8 cellular contexts compared by ENCODE assay signal in genomic region chr22:41831828-41832552, GRCh38. TPM values are rescaled to one million over a fixed set of nuclear protein-coding genes. Genes with fewer than 3 reads are reported as not detected.
DNase-seq lines count a peak whose midpoint lies in the region; TF ChIP-seq lines count a peak whose summit lies in the region.

No MANE protein-coding gene starts in this region.

- CTCF ChIA-PET in AG04449 (lab: Yijun Ruan, JAX): interaction anchor here (0.6 to 4.4 kb wide), 7 partner anchors 10 to 135 kb away, joined by 3 to 20 read pairs (median 3); no protein-coding TSS in a partner anchor

- H2BK15ac ChIP-seq in H9 (ENCODE audit: low read depth, low read length): no peak overlapping the region

- POLR2A ChIA-PET in AG04449 (lab: Yijun Ruan, JAX): interaction anchor here (0.8 to 1.6 kb wide), 4 partner anchors 10 to 31 kb away, joined by 4 to 5 read pairs (median 5); partner anchors contain the start of gene CCDC134

- peak overlapping the region; percentile 93 for H3K14ac ChIP-seq in H9 (ENCODE audit: insufficient read depth, low read length)

- H3K9ac ChIP-seq in H9 (ENCODE audit: extremely low read depth, insufficient read length, low read length) (peak overlapping the region; percentile 75), stomach smooth muscle (ENCODE audit: low read length in 2 of 2) (peak overlapping the region; percentile 65 to 86)

- H3K27ac ChIP-seq in H9 (ENCODE audit: insufficient read length, low read depth, low read length): peak overlapping the region; percentile 99
- peak overlapping the region; percentile 88 for H3K27ac ChIP-seq in stomach smooth muscle (ENCODE audit: low read length)

- H3K18ac ChIP-seq in H9 (ENCODE audit: insufficient read length, low read depth, low read length): peak overlapping the region; percentile 95

- H3K27ac Mint-ChIP-seq in H9 (peak overlapping the region; percentile 99 to 100 (median 100)), immature natural killer cell (peak overlapping the region; percentile 98 to 100 (median 99))
- peak overlapping the region; percentile 98 for H3K27ac Mint-ChIP-seq in activated T-helper 1 cell treated with anti-CD3 and anti-CD28 coated beads, Interleukin-12 subunit alpha, Interleukin-12 subunit beta, Interleukin-2, Interleukin-4 antibody, amounts not matched to agents 30 ng/mL and 10 ng/mL and 1 ng/mL, durations not matched to agents 14 hours and 24 hours and 36 hours

- no CpG with 5 or more reads among the region's 17 CpGs for WGBS in H9 (ENCODE audit: extremely low coverage, insufficient read length, low lambda C conversion rate)

- H3K56ac ChIP-seq in H9 (ENCODE audit: insufficient read length, low read depth, low read length): no peak overlapping the region

- no peaks in the 10 kb centered on the region for H3K79me1 ChIP-seq in H9 (ENCODE audit: insufficient read depth, low read depth, low read length, poor library complexity, severe bottlenecking)

- peak overlapping the region; percentile 72; the same call in 1 of the 2 replicates for H3K4ac ChIP-seq in H9 (ENCODE audit: low read depth, low read length)

- H3K4me1 ChIP-seq in H9 (ENCODE audit: insufficient read depth, low read length) (peaks cover 3% of the 10 kb centered on the region; the same call in 1 of the 2 replicates), stomach smooth muscle (ENCODE audit: control insufficient read depth, insufficient read depth, low read length) (peaks cover 21% of the 10 kb centered on the region)

- no peaks in the 10 kb centered on the region for H3K9me3 ChIP-seq in H9 (ENCODE audit: control insufficient read depth, low read depth, low read length)
- no peaks in the 10 kb centered on the region for H3K9me3 ChIP-seq in stomach smooth muscle (ENCODE audit: control insufficient read depth in 2 of 2, low read length in 2 of 2)

- peaks cover 41 to 45% of the 10 kb centered on the region in 2 experiments for H3K4me1 Mint-ChIP-seq in H9
- H3K4me1 Mint-ChIP-seq in activated T-helper 1 cell treated with anti-CD3 and anti-CD28 coated beads, Interleukin-12 subunit alpha, Interleukin-12 subunit beta, Interleukin-2, Interleukin-4 antibody, amounts not matched to agents 30 ng/mL and 10 ng/mL and 1 ng/mL, durations not matched to agents 14 hours and 24 hours and 36 hours (ENCODE audit: low read depth): peaks cover 56% of the 10 kb centered on the region
- peaks cover 43 to 44% of the 10 kb centered on the region in 2 donors for H3K4me1 Mint-ChIP-seq in immature natural killer cell

- no peaks in the 10 kb centered on the region for H3K27me3 ChIP-seq in H9 (ENCODE audit: insufficient read depth, low read length)
- no peaks in the 10 kb centered on the region for H3K27me3 ChIP-seq in stomach smooth muscle (ENCODE audit: control insufficient read depth in 1 of 2, insufficient read depth in 2 of 2, low read length in 2 of 2)

- peaks cover 11% of the 10 kb centered on the region for H3K23me2 ChIP-seq in H9 (ENCODE audit: insufficient read length, low read depth, low read length, poor library complexity, severe bottlenecking)

- H3K4me3 Mint-ChIP-seq in H9 (peak overlapping the region; percentile 88 to 97), immature natural killer cell (peak overlapping the region; percentile 95 to 96 (median 96))
- H3K4me3 Mint-ChIP-seq in activated T-helper 1 cell treated with anti-CD3 and anti-CD28 coated beads, Interleukin-12 subunit alpha, Interleukin-12 subunit beta, Interleukin-2, Interleukin-4 antibody, amounts not matched to agents 30 ng/mL and 10 ng/mL and 1 ng/mL, durations not matched to agents 14 hours and 24 hours and 36 hours: peak overlapping the region; percentile 91

- H3K79me2 ChIP-seq in H9 (ENCODE audit: insufficient read depth, low read length): peaks cover 27% of the 10 kb centered on the region; the same call in 1 of the 2 replicates

- peak overlapping the region; percentile 21 for H4K91ac ChIP-seq in H9 (ENCODE audit: insufficient read length, low read depth, low read length)

- H3K4me3 ChIP-seq in AG04449 (ENCODE audit: low read depth, low read length) (peak overlapping the region; percentile 88), stomach smooth muscle (ENCODE audit: low read length in 2 of 2) (peak overlapping the region; percentile 54 to 85)

- H3K27me3 Mint-ChIP-seq in H9 (ENCODE audit: low read depth): no peaks in the 10 kb centered on the region
- H3K27me3 Mint-ChIP-seq in activated T-helper 1 cell treated with anti-CD3 and anti-CD28 coated beads, Interleukin-12 subunit alpha, Interleukin-12 subunit beta, Interleukin-2, Interleukin-4 antibody, amounts not matched to agents 30 ng/mL and 10 ng/mL and 1 ng/mL, durations not matched to agents 14 hours and 24 hours and 36 hours (ENCODE audit: insufficient read depth): peaks cover 2% of the 10 kb centered on the region
- peaks cover under 1 to 12% (median 12%) of the 10 kb centered on the region in 3 donors for H3K27me3 Mint-ChIP-seq in immature natural killer cell (ENCODE audit: low read depth in 3 of 3)

- H2AFZ ChIP-seq in H9 (ENCODE audit: low read length): no peak overlapping the region

- TF ChIP-seq CTCF in AG04449 (IDR thresholded peaks at IDR 0.05; ENCODE audit: insufficient read depth, low read length, missing control alignments) (no peak), H9 (conservative IDR thresholded peaks at IDR 0.05) (no peak)

- peak overlapping the region; percentile 74 for H4K5ac ChIP-seq in H9 (ENCODE audit: insufficient read length, low read depth, low read length)

- H2BK12ac ChIP-seq in H9 (ENCODE audit: insufficient read length, low read depth, low read length): peak overlapping the region; percentile 64

- H3K36me3 Mint-ChIP-seq in H9 (ENCODE audit: insufficient read depth in 1 of 3, low read depth in 3 of 3) (peaks cover 19 to 22% (median 21%) of the 10 kb centered on the region in 3 experiments), immature natural killer cell (peaks cover 4 to 6% (median 5%) of the 10 kb centered on the region in 3 donors)
- H3K36me3 Mint-ChIP-seq in activated T-helper 1 cell treated with anti-CD3 and anti-CD28 coated beads, Interleukin-12 subunit alpha, Interleukin-12 subunit beta, Interleukin-2, Interleukin-4 antibody, amounts not matched to agents 30 ng/mL and 10 ng/mL and 1 ng/mL, durations not matched to agents 14 hours and 24 hours and 36 hours (ENCODE audit: low read depth): peaks cover 34% of the 10 kb centered on the region

- no peak overlapping the region for H2BK20ac ChIP-seq in H9 (ENCODE audit: low read depth, low read length, poor library complexity, severe bottlenecking)

- H3K9me3 Mint-ChIP-seq in H9 (no peaks in the 10 kb centered on the region), immature natural killer cell (no peaks in the 10 kb centered on the region)
- no peaks in the 10 kb centered on the region for H3K9me3 Mint-ChIP-seq in activated T-helper 1 cell treated with anti-CD3 and anti-CD28 coated beads, Interleukin-12 subunit alpha, Interleukin-12 subunit beta, Interleukin-2, Interleukin-4 antibody, amounts not matched to agents 30 ng/mL and 10 ng/mL and 1 ng/mL, durations not matched to agents 14 hours and 24 hours and 36 hours

- DNase-seq in AG04449 (ENCODE audit: low read depth, low spot score): no peak
- DNase-seq in H9: no peak
- DNase-seq in activated T-helper 1 cell treated with anti-CD3 and anti-CD28 coated beads, Interleukin-12 subunit alpha, Interleukin-12 subunit beta, Interleukin-2, Interleukin-4 antibody, amounts not matched to agents 30 ng/mL and 10 ng/mL and 1 ng/mL, durations not matched to agents 14 hours and 24 hours and 36 hours (ENCODE audit: low spot score): no peak
- no peak for DNase-seq in immature natural killer cell
- no peak for DNase-seq in HPDE6-E6E7 (ENCODE audit: extremely low spot score)
- no peak for DNase-seq in activated CD4-positive, alpha-beta T cell treated with anti-CD3 and anti-CD28 coated beads for 1 hour
- no peak for DNase-seq in activated CD8-positive, alpha-beta memory T cell treated with anti-CD3 and anti-CD28 coated beads for 24 hours

- H3K4me2 ChIP-seq in H9 (ENCODE audit: insufficient read depth, insufficient read length, low read length): peak overlapping the region; percentile 63

- H4K20me1 ChIP-seq in H9 (ENCODE audit: control insufficient read depth, insufficient read depth, insufficient read length): peaks cover 1% of the 10 kb centered on the region

- H2BK5ac ChIP-seq in H9 (ENCODE audit: insufficient read length, low read length): peak overlapping the region; percentile 85

- peaks cover 0 to 11% of the 10 kb centered on the region in 2 donors for H3K36me3 ChIP-seq in stomach smooth muscle (ENCODE audit: control insufficient read depth in 2 of 2, insufficient read depth in 2 of 2, low read length in 2 of 2)

- no peak overlapping the region for H4K8ac ChIP-seq in H9 (replicated peaks; ENCODE audit: insufficient read length, low read depth, low read length)

- no peak overlapping the region for H3T11ph ChIP-seq in H9 (ENCODE audit: low read length)

- H2AK5ac ChIP-seq in H9 (ENCODE audit: insufficient read length, low read length): no peak overlapping the region

- no peak overlapping the region for H3K23ac ChIP-seq in H9 (ENCODE audit: insufficient read length, low read depth, low read length)

- intact Hi-C loops in activated T-helper 1 cell treated with anti-CD3 and anti-CD28 coated beads, Interleukin-12 subunit alpha, Interleukin-12 subunit beta, Interleukin-2, Interleukin-4 antibody, amounts not matched to agents 30 ng/mL and 10 ng/mL and 1 ng/mL, durations not matched to agents 14 hours and 24 hours and 36 hours (cut with micrococcal nuclease): loop anchor here (1.0 to 2.0 kb wide), 13 partner anchors 9 to 247 kb away; partner anchors contain the start of genes CCDC134, DESI1, NAGA and SMDT1

- peak overlapping the region; percentile 90 for H2BK120ac ChIP-seq in H9 (ENCODE audit: low read depth, low read length, poor library complexity, severe bottlenecking)

RNA-seq across cellular contexts. Expression of gene SREBF2, which starts 0.9 kb away (rescaled TPM):
- 144 and 146 TPM in 2 replicates for total RNA-seq in H9 (2021)
- 235 and 245 TPM in 2 replicates for total RNA-seq in activated T-helper 1 cell treated with anti-CD3 and anti-CD28 coated beads, Interleukin-12 subunit alpha, Interleukin-12 subunit beta, Interleukin-2, Interleukin-4 antibody, amounts not matched to agents 30 ng/mL and 10 ng/mL and 1 ng/mL, durations not matched to agents 14 hours and 24 hours and 36 hours
- 10 to 100 TPM; 16.9 to 40.3 (median 22.9) TPM for polyA plus RNA-seq in immature natural killer cell

RNA-seq across cellular contexts. Expression of gene CCDC134, which starts 31.5 kb away (rescaled TPM):
- total RNA-seq in H9 (2021): 19.3 and 20.7 TPM in 2 replicates
- total RNA-seq in activated T-helper 1 cell treated with anti-CD3 and anti-CD28 coated beads, Interleukin-12 subunit alpha, Interleukin-12 subunit beta, Interleukin-2, Interleukin-4 antibody, amounts not matched to agents 30 ng/mL and 10 ng/mL and 1 ng/mL, durations not matched to agents 14 hours and 24 hours and 36 hours: 18.0 and 19.6 TPM in 2 replicates
- polyA plus RNA-seq in immature natural killer cell: 1 to 10 TPM; 1.8 to 6.6 (median 4.2) TPM
